Comparison of ENCODE assay signal across 27 cellular contexts in genomic region chr13:66751691-66752090, GRCh38.
DNase-seq lines count a peak whose midpoint lies in the region; ATAC-seq and TF ChIP-seq lines count a peak whose summit lies in the region.
"Had no signal": no experiment of that assay in that cellular context is flagged by ENCODE, and none has a peak within 500 bp of the region (broad histone marks: within the 10 kb centered on the region; RNA-seq: fewer than 3 reads in every experiment).

No MANE protein-coding gene starts in this region.

- no peaks in the 10 kb centered on the region for H3K9me3 ChIP-seq in sigmoid colon
- H3K9me3 ChIP-seq: BE2C, transverse colon had no signal

- no peak for TF ChIP-seq EP300 in sigmoid colon (IDR thresholded peaks at IDR 0.05)

- no peaks in the 10 kb centered on the region for H3K36me3 ChIP-seq in sigmoid colon
- H3K36me3 ChIP-seq: BE2C, spleen, transverse colon had no signal

- no peak for TF ChIP-seq CTCF in sigmoid colon (IDR thresholded peaks at IDR 0.05)

- H3K4me1 ChIP-seq in sigmoid colon, result no peaks in the 10 kb centered on the region
- H3K4me1 ChIP-seq: BE2C, foreskin keratinocyte, spleen, transverse colon had no signal

- ATAC-seq in GM18870 (IDR thresholded peaks at IDR 0.05; ENCODE audit: unreplicated experiment), result peak; percentile 78
- peak; percentile 68 for ATAC-seq in GM21381 (IDR thresholded peaks at IDR 0.05; ENCODE audit: unreplicated experiment)
- ATAC-seq in HG03175 (IDR thresholded peaks at IDR 0.05; ENCODE audit: unreplicated experiment), result peak; percentile 83
- no peak for ATAC-seq in GM21737 (IDR thresholded peaks at IDR 0.05; ENCODE audit: unreplicated experiment)
- ATAC-seq: foreskin keratinocyte, HCT116, Panc1 had no signal

- no peak for TF ChIP-seq POLR2A in sigmoid colon (IDR thresholded peaks at IDR 0.05)

- peak; percentile 2 for DNase-seq in hepatic stellate cell (ENCODE audit: low spot score)
- DNase-seq in caudate nucleus (lab: John Stamatoyannopoulos, UW), result no peak
- DNase-seq in NCI-H2029 treated with DMSO at 0.1 percent for 48 hours (lab: John Stamatoyannopoulos, UW), result no peak
- DNase-seq in sigmoid colon, result no peak
- DNase-seq: ACHN; activated B cell treated with CpG ODN at 0.5 μM for 24 hours; activated CD4-positive, alpha-beta T cell treated with anti-CD3 and anti-CD28 coated beads, Interleukin-2, amount 50 U/mL, for 4 hours; activated CD8-positive, alpha-beta memory T cell treated with anti-CD3 and anti-CD28 coated beads, Interleukin-2, amount 50 U/mL, for 4 hours; activated naive CD4-positive, alpha-beta T cell treated with anti-CD3 and anti-CD28 coated beads for 36 hours; amniotic stem cell; BE2C; CD8-positive, alpha-beta memory T cell; effector CD4-positive, alpha-beta T cell; foreskin keratinocyte; NCI-H1092; NCI-H187; NCI-H2171 treated with DMSO at 0.1 percent for 48 hours; NCI-H510A treated with DMSO at 0.1 percent for 48 hours; SHP77 treated with DMSO at 0.1 percent for 48 hours; spleen; transverse colon had no signal

- no peak overlapping the region for H3K27ac ChIP-seq in caudate nucleus (ENCODE audit: low read depth, low read length)
- no peak overlapping the region for H3K27ac ChIP-seq in sigmoid colon
- H3K27ac ChIP-seq: foreskin keratinocyte, spleen, transverse colon had no signal

- WGBS in sigmoid colon, 2 donors, result 53 to 85% methylated on average over 2 of the region's 2 CpGs

- no peak overlapping the region for H3K4me3 ChIP-seq in sigmoid colon
- H3K4me3 ChIP-seq: spleen, transverse colon had no signal

- H3K27me3 ChIP-seq in sigmoid colon, result no peaks in the 10 kb centered on the region
- H3K27me3 ChIP-seq: BE2C, foreskin keratinocyte, spleen, transverse colon had no signal

- intact Hi-C loops in sigmoid colon (cut with DNase I), result no loop called here
